In genomic region chr14:60753264-60754126, GRCh38 we compare ENCODE assay signal across 8 cellular contexts. TPM values are rescaled to one million over a fixed set of nuclear protein-coding genes. Genes with fewer than 3 reads are reported as not detected.
DNase-seq lines count a peak whose midpoint lies in the region; ATAC-seq and TF ChIP-seq lines count a peak whose summit lies in the region.

No MANE protein-coding gene starts in this region.

- H3K4me1 ChIP-seq in BLaER1 (peaks cover 49% of the 10 kb centered on the region), foreskin keratinocyte (peaks cover 24% of the 10 kb centered on the region)

- POLR2A ChIA-PET in activated CD4-positive, alpha-beta memory T cell treated with anti-CD3 and anti-CD28 coated beads, Interleukin-2, amount 10 ng/mL, durations not matched to agents 7 days and 5 days (lab: Charles Lee) = interaction anchor here (0.6 to 3.1 kb wide), 5 partner anchors 17 to 227 kb away, joined by 3 to 14 read pairs (median 3); partner anchors contain the start of genes MNAT1, SLC38A6 and TRMT5

- intact Hi-C loops in natural killer cell (cut with micrococcal nuclease) = loop anchor here (2.0 kb wide), 2 partner anchors 19 to 227 kb away; partner anchors contain the start of genes MNAT1, SLC38A6 and TRMT5

- no peaks in the 10 kb centered on the region for H3K9me3 ChIP-seq in BLaER1

- no peaks in the 10 kb centered on the region for H3K36me3 ChIP-seq in BLaER1

- no peak overlapping the region; the same call in 1 of the 2 replicates for H3K27ac ChIP-seq in BLaER1
- no peak overlapping the region for H3K27ac ChIP-seq in foreskin keratinocyte

- ATAC-seq in GM19468 (IDR thresholded peaks at IDR 0.05; ENCODE audit: extremely low read depth, unreplicated experiment) = peak; percentile 94
- ATAC-seq in HG03565 (IDR thresholded peaks at IDR 0.05; ENCODE audit: unreplicated experiment) = peak; percentile 97
- ATAC-seq in natural killer cell = peak; percentile 82 to 92 (median 92)
- ATAC-seq in foreskin keratinocyte = no peak
- ATAC-seq in omental fat pad (ENCODE audit: low FRiP score) = no peak

- H3K9ac ChIP-seq in BLaER1 = no peak overlapping the region

- CTCF ChIA-PET in activated CD4-positive, alpha-beta memory T cell treated with anti-CD3 and anti-CD28 coated beads, Interleukin-2, amount 10 ng/mL, durations not matched to agents 7 days and 5 days (lab: Charles Lee) = interaction anchor here (0.7 to 1.1 kb wide), 3 partner anchors 484 to 1051 kb away, joined by 3 to 4 read pairs (median 3); no protein-coding TSS in a partner anchor

- H3K27me3 Mint-ChIP-seq in activated CD4-positive, alpha-beta memory T cell treated with anti-CD3 and anti-CD28 coated beads, Interleukin-2, amount 10 ng/mL, durations not matched to agents 7 days and 5 days = no peaks in the 10 kb centered on the region
- H3K27me3 Mint-ChIP-seq in natural killer cell (ENCODE audit: low read depth in 2 of 2) = no peaks in the 10 kb centered on the region

- no peaks in the 10 kb centered on the region for H3K9me3 Mint-ChIP-seq in activated CD4-positive, alpha-beta memory T cell treated with anti-CD3 and anti-CD28 coated beads, Interleukin-2, amount 10 ng/mL, durations not matched to agents 7 days and 5 days
- no peaks in the 10 kb centered on the region for H3K9me3 Mint-ChIP-seq in natural killer cell

- no peak overlapping the region for H3K4me3 ChIP-seq in BLaER1

- peaks cover 5% of the 10 kb centered on the region for H3K36me3 Mint-ChIP-seq in activated CD4-positive, alpha-beta memory T cell treated with anti-CD3 and anti-CD28 coated beads, Interleukin-2, amount 10 ng/mL, durations not matched to agents 7 days and 5 days (ENCODE audit: low read depth)
- no peaks in the 10 kb centered on the region for H3K36me3 Mint-ChIP-seq in natural killer cell

- H4K20me1 ChIP-seq in BLaER1 = peaks cover 99% of the 10 kb centered on the region

- no peaks in the 10 kb centered on the region for H3K27me3 ChIP-seq in BLaER1
- no peaks in the 10 kb centered on the region for H3K27me3 ChIP-seq in foreskin keratinocyte

- peaks cover 50% of the 10 kb centered on the region for H3K4me1 Mint-ChIP-seq in activated CD4-positive, alpha-beta memory T cell treated with anti-CD3 and anti-CD28 coated beads, Interleukin-2, amount 10 ng/mL, durations not matched to agents 7 days and 5 days
- peaks cover 23 to 24% of the 10 kb centered on the region in 2 donors for H3K4me1 Mint-ChIP-seq in natural killer cell

- H3K4me2 ChIP-seq in BLaER1 = peak overlapping the region; percentile 72

- peak overlapping the region; percentile 50 for H3K4me3 Mint-ChIP-seq in activated CD4-positive, alpha-beta memory T cell treated with anti-CD3 and anti-CD28 coated beads, Interleukin-2, amount 10 ng/mL, durations not matched to agents 7 days and 5 days
- H3K4me3 Mint-ChIP-seq in natural killer cell = peak overlapping the region; percentile 68

- peak; percentile 71 for DNase-seq in activated CD4-positive, alpha-beta memory T cell treated with anti-CD3 and anti-CD28 coated beads, Interleukin-2, amount 10 ng/mL, durations not matched to agents 7 days and 5 days
- DNase-seq in natural killer cell (peak; percentile 45), foreskin keratinocyte (no peak), putamen (ENCODE audit: low spot score) (no peak), omental fat pad (ENCODE audit: low spot score) (no peak)

- no peak for TF ChIP-seq CTCF in natural killer cell (IDR thresholded peaks at IDR 0.05)
- no peak for TF ChIP-seq CTCF in foreskin keratinocyte (conservative IDR thresholded peaks at IDR 0.05)
- no peak for TF ChIP-seq CTCF in omental fat pad (IDR thresholded peaks at IDR 0.05)

- H3K27ac Mint-ChIP-seq in activated CD4-positive, alpha-beta memory T cell treated with anti-CD3 and anti-CD28 coated beads, Interleukin-2, amount 10 ng/mL, durations not matched to agents 7 days and 5 days = peak overlapping the region; percentile 87
- H3K27ac Mint-ChIP-seq in natural killer cell = peak overlapping the region; percentile 83 to 88

RNA-seq across cellular contexts. Expression of gene MNAT1, which starts 18.9 kb away (rescaled TPM):
- 10 to 100 TPM; 37.0 to 40.4 TPM for total RNA-seq in activated CD4-positive, alpha-beta memory T cell treated with anti-CD3 and anti-CD28 coated beads, Interleukin-2, amount 10 ng/mL, durations not matched to agents 7 days and 5 days
- 10 to 100 TPM; 33.8 to 45.4 (median 34.0) TPM for total RNA-seq in natural killer cell
- 64.9 and 71.1 TPM in 2 replicates for total RNA-seq in foreskin keratinocyte
- polyA plus RNA-seq in foreskin keratinocyte = 53.2 and 64.0 TPM in 2 replicates
- total RNA-seq in omental fat pad = 10 to 100 TPM; 20.4 to 35.4 (median 31.3) TPM

RNA-seq across cellular contexts. Expression of gene SIX4, which starts 29.3 kb away (rescaled TPM):
- under 1 TPM; 0.80 to 0.96 TPM for total RNA-seq in activated CD4-positive, alpha-beta memory T cell treated with anti-CD3 and anti-CD28 coated beads, Interleukin-2, amount 10 ng/mL, durations not matched to agents 7 days and 5 days
- total RNA-seq in natural killer cell (not detected), foreskin keratinocyte (10.8 and 12.0 TPM in 2 replicates), omental fat pad (10 to 100 TPM in 1 of 4 donors, 1 to 10 TPM in 2, under 1 TPM in 1; 0.95 to 13.4 (median 3.0) TPM)
- polyA plus RNA-seq in foreskin keratinocyte = 1.8 and 2.6 TPM in 2 replicates

Comparison
In these comparisons a context has a peak if more than half of its experiments do, and no peak if none do; other contexts are left out.
1. ATAC-seq: peak in GM19468 (single experiment), HG03565 (single experiment) and natural killer cell (3 of 3); none in foreskin keratinocyte (single experiment) and omental fat pad (single experiment).
2. DNase-seq: peak in activated CD4-positive, alpha-beta memory T cell treated with anti-CD3 and anti-CD28 coated beads, Interleukin-2, amount 10 ng/mL, durations not matched to agents 7 days and 5 days (single experiment) and natural killer cell (single experiment); none in foreskin keratinocyte (0 of 2), putamen (single experiment) and omental fat pad (single experiment).